23 cellular contexts compared by ENCODE assay signal in genomic region chr12:69173358-69173757, GRCh38.
DNase-seq lines count a peak whose midpoint lies in the region; ATAC-seq, FAIRE-seq and TF ChIP-seq lines count a peak whose summit lies in the region.
"Had no signal": no experiment of that assay in that cellular context is flagged by ENCODE, and none has a peak within 500 bp of the region (broad histone marks: within the 10 kb centered on the region; RNA-seq: fewer than 3 reads in every experiment).

No MANE protein-coding gene starts in this region.

- no peak overlapping the region for H2BK5ac ChIP-seq in mesendoderm (ENCODE audit: low read length)

- H3K79me1 ChIP-seq in mesendoderm (ENCODE audit: low read length), result no peaks in the 10 kb centered on the region

- H3F3A ChIP-seq in MM.1S (ENCODE audit: insufficient read depth, low read length), result no peaks in the 10 kb centered on the region

- H4K5ac ChIP-seq in mesendoderm (ENCODE audit: low read length), result no peak overlapping the region

- TF ChIP-seq POLR2A in K562 (conservative IDR thresholded peaks at IDR 0.05), result no peak

- POLR2A ChIA-PET in K562 (lab: Yijun Ruan, JAX), result interaction anchor here (1.3 kb wide), 1 partner anchor 10 kb away, joined by 5 read pairs; no protein-coding TSS in a partner anchor

- H3K18ac ChIP-seq in mesendoderm (ENCODE audit: low read length), result no peak overlapping the region

- H2AFZ ChIP-seq in K562 (ENCODE audit: low read depth, low read length), result peak overlapping the region; percentile 74
- H2AFZ ChIP-seq in MM.1S (ENCODE audit: low read length), result no peak overlapping the region

- intact Hi-C loops in K562 (cut with micrococcal nuclease), result no loop called here

- H3K9ac ChIP-seq in K562 (ENCODE audit: insufficient read depth in 1 of 2, low read depth in 2 of 2, low read length in 2 of 2) (no peak overlapping the region; a peak in 1 of 4 replicates), mesendoderm (ENCODE audit: low read length) (no peak overlapping the region), skeletal muscle satellite cell (ENCODE audit: low read depth, low read length) (no peak overlapping the region), MM.1S (ENCODE audit: low read length) (no peak overlapping the region)

- H3K4me2 ChIP-seq in K562 (ENCODE audit: insufficient read depth, low read length) (peak overlapping the region; percentile 51), mesendoderm (ENCODE audit: low read length) (no peak overlapping the region), skeletal muscle satellite cell (ENCODE audit: low read length) (peak overlapping the region; percentile 15), MM.1S (ENCODE audit: low read depth, low read length) (no peak overlapping the region)

- no peaks in the 10 kb centered on the region for H3K9me2 ChIP-seq in MM.1S (replicated peaks; ENCODE audit: insufficient read depth, low read length)

- H3K9me1 ChIP-seq in K562 (ENCODE audit: control insufficient read depth, insufficient read depth, low read length), result no peaks in the 10 kb centered on the region

- H4K8ac ChIP-seq in mesendoderm (ENCODE audit: low read depth, low read length), result no peak overlapping the region

- TF ChIP-seq RAD21 in K562 (CRISPR knock-in tag; conservative IDR thresholded peaks at IDR 0.05 in 1 of 2, IDR thresholded peaks at IDR 0.05 in 1 of 2), result no peak

- FAIRE-seq in K562 (lab: Jason Lieb, UNC), result no peak
- FAIRE-seq: endometrium had no signal

- no TSS peak for BruUV-seq in K562 (replicated peaks; lab: Mats Ljungman, UMichigan)

- H4K20me1 ChIP-seq in K562 (replicated peaks; ENCODE audit: control insufficient read depth, insufficient read depth, low read length) (no peaks in the 10 kb centered on the region), MM.1S (ENCODE audit: insufficient read depth, low read length) (no peaks in the 10 kb centered on the region)

- DNase-seq in NCI-H146 (lab: John Stamatoyannopoulos, UW) (peak; percentile 15), NCI-H146 treated with DMSO at 0.1 percent for 48 hours (lab: John Stamatoyannopoulos, UW; ENCODE audit: unreplicated experiment) (no peak), K562 (ENCODE audit: extremely low read depth in 1 of 4, low spot score in 3 of 4) (no peak), mesendoderm (no peak), GM13976 (ENCODE audit: low spot score) (no peak), MM.1S (no peak)
- no peak for DNase-seq in NK-92 treated with Interleukin-12 subunit alpha and Interleukin-12 subunit beta, amount 100 ng/mL, for 24 hours (lab: John Stamatoyannopoulos, UW)
- DNase-seq: activated CD4-positive, alpha-beta T cell treated with anti-CD3 and anti-CD28 coated beads, Interleukin-2, amount 10 ng/mL, durations not matched to agents 24 days and 14 days; activated T-cell treated with anti-CD3 and anti-CD28 coated beads, Interleukin-2, amount 50 U/mL, for 4 hours; CD4-positive, alpha-beta memory T cell; kidney glomerular epithelial cell; naive thymus-derived CD8-positive, alpha-beta T cell; NCI-H1436 treated with DMSO at 0.1 percent for 48 hours; NCI-H748 treated with DMSO at 0.1 percent for 48 hours; stimulated activated CD8-positive, alpha-beta memory T cell treated with anti-CD3 and anti-CD28 coated beads, Interleukin-4, amount 100 ng/mL, for 48 hours; stomach; trophoblast cell had no signal

- H3K4me3 ChIP-seq in K562 (no peak overlapping the region), mesendoderm (ENCODE audit: low read length) (no peak overlapping the region), skeletal muscle satellite cell (ENCODE audit: low read length) (no peak overlapping the region), MM.1S (ENCODE audit: low read length) (no peak overlapping the region)
- H3K4me3 ChIP-seq: breast epithelium, stomach had no signal

- ATAC-seq in K562, result peak; percentile 64
- ATAC-seq: activated T-cell treated with anti-CD3 and anti-CD28 coated beads, Interleukin-2, amount 50 U/mL, for 4 hours; naive thymus-derived CD8-positive, alpha-beta T cell had no signal

- no peak for TF ChIP-seq EP300 in K562 (IDR thresholded peaks at IDR 0.05; ENCODE audit: low read length)

- no peak for TF ChIP-seq CTCF in K562 (IDR thresholded peaks at IDR 0.05 in 2 of 3, conservative IDR thresholded peaks at IDR 0.05 in 1 of 3; ENCODE audit: insufficient read depth in 2 of 3, low read depth in 1 of 3, low read length in 3 of 3)
- no peak for TF ChIP-seq CTCF in GM13976 (IDR thresholded peaks at IDR 0.05; ENCODE audit: borderline replicate concordance, control extremely low read depth, extremely low read depth, insufficient read depth, missing control alignments)
- TF ChIP-seq CTCF in MM.1S (IDR thresholded peaks at IDR 0.05; ENCODE audit: low read length), result no peak

- no peak overlapping the region for H3K4ac ChIP-seq in mesendoderm (ENCODE audit: low read depth, low read length)

- H3K23ac ChIP-seq in mesendoderm (ENCODE audit: low read length), result no peak overlapping the region

- no peak overlapping the region for H2BK15ac ChIP-seq in mesendoderm (replicated peaks; ENCODE audit: low read depth)

- CTCF ChIA-PET in K562 (lab: Yijun Ruan, JAX; ENCODE audit: low intra/inter-chr PET ratio), result no interaction called here

- in situ Hi-C loops in K562 (cut with MboI) (no loop called here), GM13976 (cut with MboI; ENCODE audit: low sequenced_read_pairs, unreplicated experiment) (no loop called here)

- H3K27ac ChIP-seq in K562 (ENCODE audit: extremely low read depth, low read depth, low read length) (no peak overlapping the region), mesendoderm (ENCODE audit: low read depth, low read length) (no peak overlapping the region), MM.1S (ENCODE audit: low read length) (no peak overlapping the region)
- H3K27ac ChIP-seq: 22Rv1, breast epithelium, RWPE1, stomach, VCaP had no signal

- peak overlapping the region; percentile 45 for H3K56ac ChIP-seq in mesendoderm (ENCODE audit: low read length)

- H3K79me2 ChIP-seq in K562 (ENCODE audit: control insufficient read depth, insufficient read depth, low read length), result no peaks in the 10 kb centered on the region
- H3K79me2 ChIP-seq in mesendoderm (ENCODE audit: control insufficient read depth, insufficient read depth, low read length), result no peaks in the 10 kb centered on the region
- no peaks in the 10 kb centered on the region for H3K79me2 ChIP-seq in MM.1S (ENCODE audit: low read length)

- H3K36me3 ChIP-seq in K562 (ENCODE audit: control insufficient read depth, insufficient read depth, low read length), result no peaks in the 10 kb centered on the region
- H3K36me3 ChIP-seq in mesendoderm (ENCODE audit: control insufficient read depth, insufficient read depth, low read length), result no peaks in the 10 kb centered on the region
- no peaks in the 10 kb centered on the region for H3K36me3 ChIP-seq in skeletal muscle satellite cell (ENCODE audit: insufficient read depth, low read length)
- H3K36me3 ChIP-seq in MM.1S (replicated peaks; ENCODE audit: insufficient read depth, low read length), result no peaks in the 10 kb centered on the region
- H3K36me3 ChIP-seq: breast epithelium, stomach had no signal

- no peak overlapping the region for H2BK120ac ChIP-seq in mesendoderm (ENCODE audit: low read depth, low read length)

- WGBS in K562 (ENCODE audit: insufficient coverage, low coverage, missing lambda C conversion rate), result 8% methylated on average over 9 of the region's 9 CpGs
- WGBS in mesendoderm (ENCODE audit: extremely low coverage, insufficient coverage, low lambda C conversion rate), result no CpG with 5 or more reads among the region's 9 CpGs

- peaks cover 5% of the 10 kb centered on the region in 2 experiments; a peak in 3 of 5 replicates for H3K27me3 ChIP-seq in K562 (ENCODE audit: control insufficient read depth in 2 of 2, insufficient read depth in 2 of 2, low read length in 2 of 2)
- H3K27me3 ChIP-seq in mesendoderm (ENCODE audit: insufficient read depth, low read length, poor library complexity), result no peaks in the 10 kb centered on the region
- peaks cover 18% of the 10 kb centered on the region for H3K27me3 ChIP-seq in skeletal muscle satellite cell (ENCODE audit: control insufficient read depth, insufficient read depth, low read length)
- no peaks in the 10 kb centered on the region for H3K27me3 ChIP-seq in MM.1S (replicated peaks; ENCODE audit: insufficient read depth, low read length)
- H3K27me3 ChIP-seq: breast epithelium, stomach had no signal

- H3K4me1 ChIP-seq in K562 (replicated peaks in 1 of 2; ENCODE audit: control insufficient read depth in 2 of 2, insufficient read depth in 2 of 2, low read length in 2 of 2) (no peaks in the 10 kb centered on the region; a peak in 1 of 5 replicates), mesendoderm (ENCODE audit: control insufficient read depth, low read depth, low read length) (peaks cover 7% of the 10 kb centered on the region), skeletal muscle satellite cell (ENCODE audit: control insufficient read depth, insufficient read depth, low read length) (no peaks in the 10 kb centered on the region), MM.1S (ENCODE audit: low read length) (no peaks in the 10 kb centered on the region)
- H3K4me1 ChIP-seq: breast epithelium, stomach had no signal

- no peak overlapping the region for H2AK5ac ChIP-seq in mesendoderm (ENCODE audit: low read length)

- H3K9me3 ChIP-seq in K562 (replicated peaks; ENCODE audit: control insufficient read depth, insufficient read depth, low read depth, low read length) (no peaks in the 10 kb centered on the region), skeletal muscle satellite cell (replicated peaks; ENCODE audit: low read length) (no peaks in the 10 kb centered on the region), MM.1S (replicated peaks; ENCODE audit: insufficient read depth, low read length) (no peaks in the 10 kb centered on the region)
- H3K9me3 ChIP-seq: breast epithelium had no signal

TF ChIP-seq in K562, 482 proteins besides CTCF, POLR2A, EP300 and RAD21 (continues in another document):
- TF ChIP-seq, protein P1, sequence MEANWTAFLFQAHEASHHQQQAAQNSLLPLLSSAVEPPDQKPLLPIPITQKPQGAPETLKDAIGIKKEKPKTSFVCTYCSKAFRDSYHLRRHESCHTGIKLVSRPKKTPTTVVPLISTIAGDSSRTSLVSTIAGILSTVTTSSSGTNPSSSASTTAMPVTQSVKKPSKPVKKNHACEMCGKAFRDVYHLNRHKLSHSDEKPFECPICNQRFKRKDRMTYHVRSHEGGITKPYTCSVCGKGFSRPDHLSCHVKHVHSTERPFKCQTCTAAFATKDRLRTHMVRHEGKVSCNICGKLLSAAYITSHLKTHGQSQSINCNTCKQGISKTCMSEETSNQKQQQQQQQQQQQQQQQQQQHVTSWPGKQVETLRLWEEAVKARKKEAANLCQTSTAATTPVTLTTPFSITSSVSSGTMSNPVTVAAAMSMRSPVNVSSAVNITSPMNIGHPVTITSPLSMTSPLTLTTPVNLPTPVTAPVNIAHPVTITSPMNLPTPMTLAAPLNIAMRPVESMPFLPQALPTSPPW (CRISPR knock-in tag; IDR thresholded peaks at IDR 0.05), result no peak

Comparison
In these comparisons a context has a peak if more than half of its experiments do, and no peak if none do; other contexts are left out.
1. H3K4me2 ChIP-seq: peak in K562 (single experiment) and skeletal muscle satellite cell (single experiment); none in mesendoderm (single experiment) and MM.1S (single experiment).